ENCODE assay signal across 11 cellular contexts in the genomic region with DNA sequence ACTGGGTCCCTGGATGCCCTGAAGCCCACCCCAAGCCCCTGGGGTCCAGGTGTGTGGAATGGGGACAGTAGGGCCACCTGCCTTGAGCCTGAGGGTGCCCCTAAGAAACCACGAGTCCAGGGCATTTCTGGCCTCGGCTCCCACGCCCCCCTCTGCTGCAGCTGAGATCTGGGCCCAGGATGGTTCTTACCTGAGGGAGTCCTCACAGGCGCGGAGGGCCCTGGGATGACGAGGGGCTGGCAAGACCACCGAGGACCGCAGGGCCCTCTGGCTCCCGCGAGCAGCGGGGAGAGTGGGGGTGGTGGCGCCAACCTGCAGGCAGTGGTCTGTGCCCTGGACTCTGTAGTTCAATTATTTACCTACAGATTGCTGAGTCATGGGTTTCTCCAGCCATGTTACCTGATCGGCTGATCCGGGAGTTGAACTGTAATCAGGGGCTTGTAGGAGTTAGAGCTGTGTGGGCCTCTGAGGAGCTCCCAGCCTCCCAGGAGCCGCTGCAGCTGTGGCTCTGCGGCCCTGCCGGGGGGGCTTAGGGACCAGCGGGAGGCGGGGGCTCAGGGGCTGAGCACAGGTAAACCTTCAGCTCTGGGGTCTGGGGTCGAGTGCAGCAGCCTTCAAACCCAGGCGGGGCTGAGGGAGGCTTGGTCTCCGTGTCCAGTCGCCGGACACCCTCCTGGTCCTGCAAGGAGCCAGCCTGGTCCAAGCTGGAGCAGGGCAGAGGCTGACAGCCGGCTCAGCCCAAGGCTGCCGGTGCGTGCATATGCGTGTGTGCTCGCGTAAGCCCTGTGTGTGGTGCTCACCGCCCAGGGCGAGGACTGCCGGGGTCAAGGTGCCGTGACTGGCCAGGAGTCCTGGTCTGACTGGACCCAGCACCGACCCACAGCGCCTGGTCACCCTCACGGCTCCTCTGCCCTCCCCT. TPM values are rescaled to one million over a fixed set of nuclear protein-coding genes. Genes with fewer than 3 reads are reported as not detected.
DNase-seq lines count a peak whose midpoint lies in the region; FAIRE-seq and TF ChIP-seq lines count a peak whose summit lies in the region.
"Had no signal": no experiment of that assay in that cellular context is flagged by ENCODE, and none has a peak within 500 bp of the region (broad histone marks: within the 10 kb centered on the region; RNA-seq: fewer than 3 reads in every experiment).

A gene with protein sequence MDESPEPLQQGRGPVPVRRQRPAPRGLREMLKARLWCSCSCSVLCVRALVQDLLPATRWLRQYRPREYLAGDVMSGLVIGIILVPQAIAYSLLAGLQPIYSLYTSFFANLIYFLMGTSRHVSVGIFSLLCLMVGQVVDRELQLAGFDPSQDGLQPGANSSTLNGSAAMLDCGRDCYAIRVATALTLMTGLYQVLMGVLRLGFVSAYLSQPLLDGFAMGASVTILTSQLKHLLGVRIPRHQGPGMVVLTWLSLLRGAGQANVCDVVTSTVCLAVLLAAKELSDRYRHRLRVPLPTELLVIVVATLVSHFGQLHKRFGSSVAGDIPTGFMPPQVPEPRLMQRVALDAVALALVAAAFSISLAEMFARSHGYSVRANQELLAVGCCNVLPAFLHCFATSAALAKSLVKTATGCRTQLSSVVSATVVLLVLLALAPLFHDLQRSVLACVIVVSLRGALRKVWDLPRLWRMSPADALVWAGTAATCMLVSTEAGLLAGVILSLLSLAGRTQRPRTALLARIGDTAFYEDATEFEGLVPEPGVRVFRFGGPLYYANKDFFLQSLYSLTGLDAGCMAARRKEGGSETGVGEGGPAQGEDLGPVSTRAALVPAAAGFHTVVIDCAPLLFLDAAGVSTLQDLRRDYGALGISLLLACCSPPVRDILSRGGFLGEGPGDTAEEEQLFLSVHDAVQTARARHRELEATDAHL (minus strand): TSS at position 294 of the 919 bp plus-strand sequence. CDS start 1,701 bp downstream, outside the sequence.

- no peak for TF ChIP-seq CTCF in GM12865 (IDR thresholded peaks at IDR 0.05; ENCODE audit: insufficient read depth, low read depth, low read length, missing control alignments)
- peak in 2 of 6 experiments; percentile 3 to 9 for TF ChIP-seq CTCF in Peyer's patch (IDR thresholded peaks at IDR 0.05)

- peak within 1 kb of the TSS; percentile 39 for H3K4me3 ChIP-seq in GM12865 (ENCODE audit: low read depth, low read length)
- H3K4me3 ChIP-seq in Peyer's patch, result peak within 1 kb of the TSS in 3 of 4 donors; percentile 15 to 55 (median 49)
- H3K4me3 ChIP-seq in small intestine (ENCODE audit: low read depth in 1 of 2, low read length in 2 of 2), result peak within 1 kb of the TSS in 1 of 2 donors; percentile 39
- H3K4me3 ChIP-seq in effector memory CD4-positive, alpha-beta T cell (ENCODE audit: insufficient read depth, low read depth, low read length, poor library complexity, severe bottlenecking), result no peak within 1 kb of the TSS
- H3K4me3 ChIP-seq: GM12878 had no signal

- H3K27me3 ChIP-seq in Peyer's patch (peaks cover 0 to 19% of the 10 kb centered on the region in 2 donors), small intestine (ENCODE audit: control insufficient read depth in 2 of 2, insufficient read depth in 2 of 2, low read length in 2 of 2) (peaks cover 0 to 6% of the 10 kb centered on the region in 2 donors)
- peaks cover 16% of the 10 kb centered on the region for H3K27me3 ChIP-seq in effector memory CD4-positive, alpha-beta T cell (replicated peaks; ENCODE audit: control insufficient read depth, insufficient read depth, low read length, poor library complexity, severe bottlenecking)

- peak in 1 of 2 donors; percentile 39 for TF ChIP-seq POLR2A in Peyer's patch (IDR thresholded peaks at IDR 0.05)

- no peak for FAIRE-seq in small intestine (lab: Jason Lieb, UNC)
- FAIRE-seq: GM12878 had no signal

- no peak for DNase-seq in GM12865 (ENCODE audit: low read depth)
- DNase-seq in Peyer's patch, result peak in 2 of 3 donors; percentile 72 to 83
- DNase-seq in left kidney (ENCODE audit: low read depth, low spot score), result peak; percentile 81
- DNase-seq in small intestine, result peak; percentile 92
- DNase-seq in activated naive CD4-positive, alpha-beta T cell treated with Interleukin-2 at 50 U/mL for 16 hours, result no peak
- no peak for DNase-seq in stimulated activated CD4-positive, alpha-beta T cell treated with anti-CD3 and anti-CD28 coated beads, Interleukin-2, amount 100 ng/mL, for 24 hours
- no peak for DNase-seq in effector memory CD4-positive, alpha-beta T cell
- DNase-seq: effector CD8-positive, alpha-beta T cell; NCI-H1930 had no signal

- H3K4me1 ChIP-seq in Peyer's patch (peaks cover 0 to 33% (median 7%) of the 10 kb centered on the region in 4 donors), small intestine (ENCODE audit: control insufficient read depth in 2 of 2, insufficient read depth in 1 of 2, low read depth in 1 of 2, low read length in 1 of 2) (peaks cover 0 to 2% of the 10 kb centered on the region in 2 donors)
- peaks cover 8% of the 10 kb centered on the region for H3K4me1 ChIP-seq in effector memory CD4-positive, alpha-beta T cell (ENCODE audit: control insufficient read depth, insufficient read depth, low read length, poor library complexity, severe bottlenecking)

- H3K9me3 ChIP-seq in Peyer's patch (no peaks in the 10 kb centered on the region), small intestine (ENCODE audit: control insufficient read depth, low read depth) (no peaks in the 10 kb centered on the region)
- H3K9me3 ChIP-seq in effector memory CD4-positive, alpha-beta T cell (ENCODE audit: control insufficient read depth, low read length), result no peaks in the 10 kb centered on the region

- peak within 1 kb of the TSS; percentile 42 to 99 (median 90) for H3K27ac ChIP-seq in Peyer's patch
- peak within 1 kb of the TSS; percentile 91 for H3K27ac ChIP-seq in small intestine (ENCODE audit: low read depth in 1 of 2, low read length in 1 of 2)
- H3K27ac ChIP-seq in effector memory CD4-positive, alpha-beta T cell (ENCODE audit: insufficient read depth, low read length, poor library complexity, severe bottlenecking), result no peak within 1 kb of the TSS
- H3K27ac ChIP-seq: KMS-11 had no signal

- WGBS in small intestine, 3 donors, result 27 to 66% (median 42%) methylated on average over 32 to 37 of the region's 37 CpGs

- H3K36me3 ChIP-seq in Peyer's patch, result peaks cover 0 to 23% (median 0%) of the 10 kb centered on the region in 3 donors
- peaks cover 3% of the 10 kb centered on the region in 2 donors for H3K36me3 ChIP-seq in small intestine (ENCODE audit: control insufficient read depth in 2 of 2, insufficient read depth in 2 of 2, low read length in 2 of 2)
- H3K36me3 ChIP-seq in effector memory CD4-positive, alpha-beta T cell (ENCODE audit: control insufficient read depth, insufficient read depth, low read length), result peaks cover 12% of the 10 kb centered on the region

RNA-seq across cellular contexts. Expression of the gene that starts here (rescaled TPM):
- total RNA-seq in Peyer's patch, result 10 to 100 TPM in 3 of 4 donors, under 1 TPM in 1; 0.83 to 35.7 (median 24.3) TPM
- polyA plus RNA-seq in small intestine, result 1 to 10 TPM in 2 of 3 donors, under 1 TPM in 1; 0.54 to 3.0 (median 2.5) TPM

Comparison
In these comparisons a context has a peak if more than half of its experiments do, and no peak if none do; other contexts are left out.
1. DNase-seq: peak in Peyer's patch (2 of 3), left kidney (single experiment) and small intestine (single experiment); none in GM12865 (single experiment), activated naive CD4-positive, alpha-beta T cell treated with Interleukin-2 at 50 U/mL for 16 hours (single experiment), stimulated activated CD4-positive, alpha-beta T cell treated with anti-CD3 and anti-CD28 coated beads, Interleukin-2, amount 100 ng/mL, for 24 hours (0 of 2) and effector memory CD4-positive, alpha-beta T cell (0 of 3).